14 cellular contexts compared by ENCODE assay signal in the genomic region with DNA sequence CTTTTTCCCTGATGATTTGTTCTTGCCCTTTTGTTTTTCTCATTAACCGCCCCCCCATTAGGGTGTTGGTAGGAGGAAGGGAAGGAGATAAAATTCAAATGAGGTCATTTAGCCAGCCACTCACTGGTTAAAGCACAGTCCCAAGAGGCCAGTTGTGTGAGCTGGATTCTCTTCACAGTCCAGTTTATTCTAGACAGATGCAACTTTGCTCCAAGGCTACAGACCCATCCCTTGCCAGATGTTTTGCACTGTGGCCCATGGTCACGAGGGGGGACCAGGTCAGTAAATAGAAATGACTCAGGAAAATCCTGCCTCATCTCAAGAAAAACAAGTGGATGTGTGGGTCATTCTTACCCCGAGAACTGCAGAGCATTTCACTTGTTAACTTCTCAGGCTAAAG. TPM values are rescaled to one million over a fixed set of nuclear protein-coding genes. Genes with fewer than 3 reads are reported as not detected.
DNase-seq lines count a peak whose midpoint lies in the region; TF ChIP-seq lines count a peak whose summit lies in the region.
"Had no signal": no experiment of that assay in that cellular context is flagged by ENCODE, and none has a peak within 500 bp of the region (broad histone marks: within the 10 kb centered on the region; RNA-seq: fewer than 3 reads in every experiment).

No MANE protein-coding gene starts in this region.

- intact Hi-C loops in A673 (cut with micrococcal nuclease; ENCODE audit: unreplicated experiment): no loop called here

- POLR2A ChIA-PET in A673 (lab: Charles Lee; ENCODE audit: low non-redundant PET): no interaction called here

- CTCF ChIA-PET in A673 (lab: Charles Lee): no interaction called here

- H3K4me3 ChIP-seq in A673 (ENCODE audit: low read depth, low read length, poor library complexity, severe bottlenecking) (no peak overlapping the region), fibroblast of mammary gland (ENCODE audit: control insufficient read depth, low read depth, low read length) (no peak overlapping the region)
- H3K4me3 ChIP-seq: skin epidermis, thoracic aorta had no signal

- no TSS peak for BruUV-seq in A673 (replicated peaks; lab: Mats Ljungman, UMichigan)

- no peaks in the 10 kb centered on the region for H3K9me3 ChIP-seq in A673 (ENCODE audit: low read depth, low read length, poor library complexity, severe bottlenecking)
- H3K9me3 ChIP-seq: thoracic aorta had no signal

- TF ChIP-seq CTCF in A673 (conservative IDR thresholded peaks at IDR 0.05; ENCODE audit: low read depth, low read length): no peak
- no peak for TF ChIP-seq CTCF in fibroblast of mammary gland (conservative IDR thresholded peaks at IDR 0.05; ENCODE audit: control insufficient read depth, insufficient read depth, low read depth, low read length)

- peaks cover 19% of the 10 kb centered on the region for H3K4me1 ChIP-seq in A673 (ENCODE audit: insufficient read depth, low read length, poor library complexity, severe bottlenecking)

- peaks cover 2% of the 10 kb centered on the region for H3K36me3 ChIP-seq in A673 (ENCODE audit: insufficient read depth, low read length, poor library complexity, severe bottlenecking)
- H3K36me3 ChIP-seq: thoracic aorta had no signal

- H3K27ac ChIP-seq in A673 (ENCODE audit: low read depth, low read length, poor library complexity, severe bottlenecking): no peak overlapping the region
- H3K27ac ChIP-seq: thoracic aorta had no signal

- peak; percentile 41 for DNase-seq in A673 (ENCODE audit: low spot score)
- DNase-seq in RPMI7951 (ENCODE audit: low read depth): peak; percentile 1
- DNase-seq in fibroblast of mammary gland (ENCODE audit: low read depth): peak; percentile 93
- DNase-seq in mucosa of gallbladder (ENCODE audit: low spot score): peak; percentile 21
- DNase-seq in NCI-H524 (lab: John Stamatoyannopoulos, UW): no peak
- no peak for DNase-seq in D341Med (ENCODE audit: low spot score)
- DNase-seq in activated T-cell treated with anti-CD3 and anti-CD28 coated beads, Interleukin-2, amount 50 U/mL, for 48 hours: no peak
- DNase-seq in NCI-H2196 (lab: John Stamatoyannopoulos, UW; ENCODE audit: unreplicated experiment): no peak
- DNase-seq: activated CD4-positive, alpha-beta T cell treated with anti-CD3 and anti-CD28 coated beads for 36 hours; Calu3; naive thymus-derived CD8-positive, alpha-beta T cell had no signal

- H3K27me3 ChIP-seq in A673 (replicated peaks; ENCODE audit: insufficient read depth, low read depth, low read length, poor library complexity): no peaks in the 10 kb centered on the region

RNA-seq across cellular contexts. Expression of gene VEGFD, which starts 20.5 kb away (rescaled TPM):
- total RNA-seq in A673 (2021): 0.62 and 0.90 TPM in 2 replicates
- total RNA-seq in RPMI7951 (2014; rRNA removed; shearing (Covaris generic)): 0.12 and 0.39 TPM in 2 replicates
- 3.2 TPM for total RNA-seq in mucosa of gallbladder
- total RNA-seq: A172; activated CD4-positive, alpha-beta T cell treated with anti-CD3 and anti-CD28 coated beads for 36 hours; naive thymus-derived CD8-positive, alpha-beta T cell had no signal

Comparison
In these comparisons a context has a peak if more than half of its experiments do, and no peak if none do; other contexts are left out.
1. DNase-seq: peak in A673 (single experiment), RPMI7951 (single experiment), fibroblast of mammary gland (single experiment) and mucosa of gallbladder (single experiment); none in NCI-H524 (0 of 2), D341Med (single experiment), activated T-cell treated with anti-CD3 and anti-CD28 coated beads, Interleukin-2, amount 50 U/mL, for 48 hours (0 of 2) and NCI-H2196 (single experiment).